ENCODE assay signal across 23 cellular contexts in the genomic region with DNA sequence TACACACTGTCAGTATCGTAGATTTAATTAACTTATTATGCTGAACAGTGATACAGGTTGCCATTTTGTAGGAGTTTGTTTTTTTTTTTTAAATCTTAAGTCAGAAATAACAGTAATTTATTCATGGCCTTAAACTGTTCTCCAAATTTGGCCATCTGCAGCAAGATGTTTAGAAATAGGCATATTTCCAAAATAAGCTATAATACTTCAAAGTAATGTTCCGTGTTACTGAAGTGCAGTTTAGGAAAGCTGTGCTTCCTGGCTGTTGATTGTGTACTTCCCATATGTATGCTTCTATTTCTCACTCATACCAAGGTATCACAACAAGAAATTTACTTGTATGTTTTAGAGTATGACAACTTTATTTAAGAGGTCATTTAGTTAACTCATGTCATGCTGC. TPM values are rescaled to one million over a fixed set of nuclear protein-coding genes. Genes with fewer than 3 reads are reported as not detected.
A peak's percentile ranks its signal among the peaks of the same experiment; 100 is the strongest.
DNase-seq lines count a peak whose midpoint lies in the region; ATAC-seq, FAIRE-seq and TF ChIP-seq lines count a peak whose summit lies in the region.
"Had no signal": no experiment of that assay in that cellular context is flagged by ENCODE, and none has a peak within 500 bp of the region (broad histone marks: within the 10 kb centered on the region; RNA-seq: fewer than 3 reads in every experiment).

No MANE protein-coding gene starts in this region.

- TF ChIP-seq CTCF in A549 (IDR thresholded peaks at IDR 0.05) (no peak), osteocyte (IDR thresholded peaks at IDR 0.05) (no peak)

- H3K9me3 ChIP-seq in A549 (no peaks in the 10 kb centered on the region), adipocyte (ENCODE audit: control insufficient read depth, low read length) (no peaks in the 10 kb centered on the region)
- no peaks in the 10 kb centered on the region for H3K9me3 ChIP-seq in naive thymus-derived CD4-positive, alpha-beta T cell (ENCODE audit: control insufficient read depth in 2 of 3, low read length in 3 of 3)
- H3K9me3 ChIP-seq: BE2C, HAP-1, Peyer's patch had no signal

- CTCF ChIA-PET in A549 (lab: Yijun Ruan, JAX): no interaction called here
- CTCF ChIA-PET in naive thymus-derived CD4-positive, alpha-beta T cell (lab: Charles Lee): interaction anchor here (0.7 kb wide), 1 partner anchor 853 kb away, joined by 3 read pairs; no protein-coding TSS in a partner anchor

- no peak for TF ChIP-seq RAD21 in A549 (conservative IDR thresholded peaks at IDR 0.05 in 1 of 2, IDR thresholded peaks at IDR 0.05 in 1 of 2)

- peak overlapping the region; percentile 56; the same call in 2 of the 3 replicates for H3K4me2 ChIP-seq in A549

- peak overlapping the region; percentile 64 for H3K27ac Mint-ChIP-seq in osteocyte (ENCODE audit: unreplicated experiment)
- no peak overlapping the region for H3K27ac Mint-ChIP-seq in activated T-cell treated with anti-CD3 and anti-CD28 coated beads, Interleukin-2, amount 50 U/mL, for 72 hours
- H3K27ac Mint-ChIP-seq in naive thymus-derived CD4-positive, alpha-beta T cell: no peak overlapping the region
- H3K27ac Mint-ChIP-seq: CD4-positive, CD25-positive, alpha-beta regulatory T cell had no signal

- H3K36me3 ChIP-seq in adipocyte (ENCODE audit: control insufficient read depth, insufficient read depth, low read length, severe bottlenecking): peaks cover 32% of the 10 kb centered on the region
- H3K36me3 ChIP-seq in naive thymus-derived CD4-positive, alpha-beta T cell (ENCODE audit: control insufficient read depth in 2 of 3, insufficient read depth in 3 of 3, low read length in 3 of 3): peaks cover 0 to 10% (median 6%) of the 10 kb centered on the region in 3 experiments

- no peak for ATAC-seq in A549
- no peak for ATAC-seq in activated T-cell treated with anti-CD3 and anti-CD28 coated beads, Interleukin-2, amount 50 U/mL, for 72 hours (replicated peaks in 1 of 2)
- no peak for ATAC-seq in naive thymus-derived CD4-positive, alpha-beta T cell
- no peak for ATAC-seq in HG03175 (IDR thresholded peaks at IDR 0.05; ENCODE audit: unreplicated experiment)

- POLR2A ChIA-PET in A549 (lab: Yijun Ruan, JAX): no interaction called here
- POLR2A ChIA-PET in naive thymus-derived CD4-positive, alpha-beta T cell (lab: Charles Lee): no interaction called here

- peaks cover 64% of the 10 kb centered on the region for H3K4me1 Mint-ChIP-seq in osteocyte (ENCODE audit: unreplicated experiment)
- H3K4me1 Mint-ChIP-seq in activated T-cell treated with anti-CD3 and anti-CD28 coated beads, Interleukin-2, amount 50 U/mL, for 72 hours (ENCODE audit: low read depth): peaks cover 20% of the 10 kb centered on the region
- peaks cover 4 to 39% (median 20%) of the 10 kb centered on the region in 7 donors for H3K4me1 Mint-ChIP-seq in naive thymus-derived CD4-positive, alpha-beta T cell

- H3K27ac ChIP-seq in A549 (no peak overlapping the region), epithelial cell of prostate (peak overlapping the region; percentile 50)
- no peak overlapping the region for H3K27ac ChIP-seq in naive thymus-derived CD4-positive, alpha-beta T cell (ENCODE audit: low read depth, low read length)
- H3K27ac ChIP-seq: 22Rv1, Peyer's patch had no signal

- H3K9me3 Mint-ChIP-seq in osteocyte (ENCODE audit: unreplicated experiment): no peaks in the 10 kb centered on the region
- no peaks in the 10 kb centered on the region for H3K9me3 Mint-ChIP-seq in activated T-cell treated with anti-CD3 and anti-CD28 coated beads, Interleukin-2, amount 50 U/mL, for 72 hours
- no peaks in the 10 kb centered on the region for H3K9me3 Mint-ChIP-seq in naive thymus-derived CD4-positive, alpha-beta T cell
- H3K9me3 Mint-ChIP-seq: CD4-positive, CD25-positive, alpha-beta regulatory T cell had no signal

- H3K9ac ChIP-seq in adipocyte (ENCODE audit: low read length): no peak overlapping the region

- no peak for TF ChIP-seq POLR2A in A549 (IDR thresholded peaks at IDR 0.05; ENCODE audit: low read length)

- WGBS in A549 (ENCODE audit: missing lambda C conversion rate): 94% methylated on average over 2 of the region's 2 CpGs

- peaks cover 50% of the 10 kb centered on the region for H3K36me3 Mint-ChIP-seq in osteocyte (ENCODE audit: unreplicated experiment)
- peaks cover 5 to 10% of the 10 kb centered on the region in 2 donors for H3K36me3 Mint-ChIP-seq in activated T-cell treated with anti-CD3 and anti-CD28 coated beads, Interleukin-2, amount 50 U/mL, for 72 hours (ENCODE audit: insufficient read depth in 2 of 2)
- H3K36me3 Mint-ChIP-seq in naive thymus-derived CD4-positive, alpha-beta T cell: peaks cover 7 to 39% (median 27%) of the 10 kb centered on the region in 5 donors

- H3K4me3 Mint-ChIP-seq in osteocyte (ENCODE audit: unreplicated experiment): no peak overlapping the region
- no peak overlapping the region for H3K4me3 Mint-ChIP-seq in activated T-cell treated with anti-CD3 and anti-CD28 coated beads, Interleukin-2, amount 50 U/mL, for 72 hours
- H3K4me3 Mint-ChIP-seq in naive thymus-derived CD4-positive, alpha-beta T cell: no peak overlapping the region
- H3K4me3 Mint-ChIP-seq: CD4-positive, CD25-positive, alpha-beta regulatory T cell had no signal

- H3K27me3 ChIP-seq in adipocyte (replicated peaks; ENCODE audit: control insufficient read depth, insufficient read depth, low read length): no peaks in the 10 kb centered on the region
- H3K27me3 ChIP-seq in naive thymus-derived CD4-positive, alpha-beta T cell (ENCODE audit: control insufficient read depth in 2 of 2, insufficient read depth in 2 of 2, low read length in 2 of 2): no peaks in the 10 kb centered on the region
- H3K27me3 ChIP-seq: BE2C, Peyer's patch had no signal

- H3K27me3 Mint-ChIP-seq in osteocyte (ENCODE audit: unreplicated experiment): no peaks in the 10 kb centered on the region
- H3K27me3 Mint-ChIP-seq in activated T-cell treated with anti-CD3 and anti-CD28 coated beads, Interleukin-2, amount 50 U/mL, for 72 hours (ENCODE audit: low read depth): no peaks in the 10 kb centered on the region
- H3K27me3 Mint-ChIP-seq in naive thymus-derived CD4-positive, alpha-beta T cell: no peaks in the 10 kb centered on the region
- H3K27me3 Mint-ChIP-seq: CD4-positive, CD25-positive, alpha-beta regulatory T cell had no signal

- intact Hi-C loops in naive thymus-derived CD4-positive, alpha-beta T cell (cut with micrococcal nuclease): no loop called here

- no peak for TF ChIP-seq EP300 in A549 (IDR thresholded peaks at IDR 0.05)

- DNase-seq in A549 (ENCODE audit: low read depth in 1 of 2, low spot score in 1 of 2) (no peak), adipocyte (ENCODE audit: low read depth) (peak; percentile 37), epithelial cell of prostate (ENCODE audit: low read depth, low spot score) (no peak), osteocyte (ENCODE audit: extremely low spot score, unreplicated experiment) (no peak)
- DNase-seq in activated T-cell treated with anti-CD3 and anti-CD28 coated beads, Interleukin-2, amount 50 U/mL, for 72 hours: no peak
- DNase-seq in activated naive CD4-positive, alpha-beta T cell treated with Interleukin-2 at 50 U/mL for 16 hours: no peak
- DNase-seq in naive thymus-derived CD4-positive, alpha-beta T cell: no peak
- DNase-seq: BE2C; CD4-positive, CD25-positive, alpha-beta regulatory T cell; COR-L47; DMS 273 treated with DMSO at 0.1 percent for 48 hours; DND-41; MM.1S; NCI-H1092 treated with DMSO at 0.1 percent for 48 hours; NCI-H2081 treated with DMSO at 0.1 percent for 48 hours; NCI-H446 treated with DMSO at 0.1 percent for 48 hours; NCI-H69; Peyer's patch; Right ventricle myocardium superior had no signal

- H3K4me3 ChIP-seq in A549 (no peak overlapping the region), adipocyte (ENCODE audit: low read length) (no peak overlapping the region)
- no peak overlapping the region for H3K4me3 ChIP-seq in naive thymus-derived CD4-positive, alpha-beta T cell (ENCODE audit: low read length)
- H3K4me3 ChIP-seq: HAP-1, Peyer's patch had no signal

- H3K4me1 ChIP-seq in A549: peaks cover 65% of the 10 kb centered on the region
- peaks cover 62% of the 10 kb centered on the region for H3K4me1 ChIP-seq in adipocyte (ENCODE audit: control insufficient read depth, insufficient read depth, low read length)
- H3K4me1 ChIP-seq in naive thymus-derived CD4-positive, alpha-beta T cell (ENCODE audit: control insufficient read depth in 2 of 2, insufficient read depth in 2 of 2, low read length in 2 of 2): no peaks in the 10 kb centered on the region
- H3K4me1 ChIP-seq: BE2C had no signal

- FAIRE-seq in A549 (lab: Jason Lieb, UNC): no peak

TF ChIP-seq in A549, 52 proteins besides CTCF, POLR2A, EP300 and RAD21 (continues in another document):
- TF ChIP-seq JUN (IDR thresholded peaks at IDR 0.05) (no peak), EHF (CRISPR knock-in tag; IDR thresholded peaks at IDR 0.05) (no peak), NR3C1 (IDR thresholded peaks at IDR 0.05) (no peak), HOXA7 (CRISPR knock-in tag; IDR thresholded peaks at IDR 0.05) (no peak), KDM5A (IDR thresholded peaks at IDR 0.05) (no peak), PHF8 (IDR thresholded peaks at IDR 0.05; ENCODE audit: borderline replicate concordance, low read depth) (no peak), ESRRA (IDR thresholded peaks at IDR 0.05; ENCODE audit: borderline replicate concordance, low read length) (no peak), ZSCAN20 (CRISPR knock-in tag; IDR thresholded peaks at IDR 0.05) (no peak), HEYL (CRISPR knock-in tag; IDR thresholded peaks at IDR 0.05) (no peak), HES2 (IDR thresholded peaks at IDR 0.05) (no peak), ATOH8 (CRISPR knock-in tag; IDR thresholded peaks at IDR 0.05; ENCODE audit: low read depth) (no peak)

RNA-seq across cellular contexts. Expression of gene CPEB2, which starts 28.9 kb away (rescaled TPM):
- polyA plus RNA-seq in A549 (2011; rRNA removed) (16.8 and 24.3 TPM in 2 replicates), A549 (2017; fragmentation: RNase III; extraction: RNeasy Plus Mini Kit Qiagen cat#74134 plus additional on column Dnase treatment) (11.4 to 16.4 TPM (median 16.2 TPM) in 3 replicates)
- 2.9 and 3.3 TPM in 2 replicates for polyA plus RNA-seq in A549 (2012; cell fraction: cytosol; rRNA removed)
- polyA plus RNA-seq in A549 (2012; cell fraction: nucleus; rRNA removed): 4.4 and 7.5 TPM in 2 replicates
- polyA minus RNA-seq in A549 (2011; rRNA and poly(A)+ RNA removed): 19.8 and 21.3 TPM in 2 replicates
- 60.0 and 65.7 TPM in 2 replicates for total RNA-seq in osteocyte
- 10 to 100 TPM; 13.5 to 14.5 TPM for total RNA-seq in activated T-cell treated with anti-CD3 and anti-CD28 coated beads, Interleukin-2, amount 50 U/mL, for 72 hours
- total RNA-seq in naive thymus-derived CD4-positive, alpha-beta T cell: 10 to 100 TPM; 11.1 to 21.7 (median 14.9) TPM
- polyA plus RNA-seq in naive thymus-derived CD4-positive, alpha-beta T cell: under 1 TPM; 0.82 to 0.84 TPM
- total RNA-seq: G401 had no signal
